Comparison of ENCODE assay signal across 23 cellular contexts in the genomic region with DNA sequence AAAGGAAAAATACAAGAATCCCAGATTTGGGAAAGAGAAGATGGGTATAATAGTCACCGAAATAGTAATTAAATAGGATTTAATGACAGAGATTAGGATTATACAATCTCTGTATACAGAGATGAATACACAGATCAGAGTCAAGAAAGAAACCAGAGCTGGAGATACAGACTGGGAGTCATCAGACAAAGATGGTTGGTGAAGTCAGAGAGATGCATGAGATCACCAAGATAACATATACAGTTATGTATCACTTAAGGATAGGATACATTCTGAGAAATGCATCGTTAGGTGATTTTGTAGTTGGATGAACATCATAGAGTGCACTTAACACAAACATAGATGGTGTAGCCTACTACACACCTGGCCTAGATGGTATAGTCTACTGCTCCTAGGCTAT.
"Had no signal": no experiment of that assay in that cellular context is flagged by ENCODE, and none has a peak within 500 bp of the region (broad histone marks: within the 10 kb centered on the region; RNA-seq: fewer than 3 reads in every experiment).

No MANE protein-coding gene starts in this region.

- H3K36me3 ChIP-seq: MG63, SJSA1 had no signal

- H3K27me3 ChIP-seq: MG63, SJSA1 had no signal

- H3K4me3 ChIP-seq: MG63, SJSA1, SK-N-MC had no signal

- DNase-seq: Karpas-422, KG1, NCI-H1092, NCI-H1105 treated with DMSO at 0.1 percent for 48 hours, NCI-H1417 treated with DMSO at 0.1 percent for 48 hours, NCI-H146, NCI-H1694 treated with DMSO at 0.1 percent for 48 hours, NCI-H1930, NCI-H2081 treated with DMSO at 0.1 percent for 48 hours, NCI-H2171, NCI-H226, NCI-H446, NCI-H510A, NCI-H524 treated with DMSO at 0.1 percent for 48 hours, NCI-H69, NCI-H774, Right ventricle myocardium superior, RPMI8226, SIG-M5 had no signal

- H3K27ac ChIP-seq: HL-60 had no signal

- H3K9me3 ChIP-seq: MG63, SJSA1 had no signal
